In the genomic region with DNA sequence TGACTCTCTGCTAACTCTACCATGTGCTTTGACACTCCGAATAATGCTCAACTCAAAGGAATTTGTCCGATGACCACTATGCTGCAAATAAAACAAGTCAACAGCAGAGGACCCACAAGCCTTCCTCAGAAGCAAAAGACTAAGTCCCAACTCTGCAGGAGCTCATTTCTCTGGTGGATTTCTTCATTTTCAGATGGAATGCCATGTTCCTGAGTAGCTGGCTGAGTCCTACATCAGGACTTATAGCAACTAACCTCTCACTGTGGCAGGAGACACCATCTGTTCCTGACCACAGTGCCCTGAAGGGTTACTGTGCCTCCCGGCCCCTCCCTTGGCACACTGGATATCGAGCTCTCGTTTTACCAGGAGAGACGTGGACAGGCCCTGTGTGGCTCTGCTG, we compare ENCODE assay signal across 1 cellular context.
TF ChIP-seq lines count a peak whose summit lies in the region.

No MANE protein-coding gene starts in this region.

TF ChIP-seq in IMR-90, 13 proteins besides CTCF, POLR2A, EP300 and RAD21 (continued from another document):
- TF ChIP-seq, protein P1, sequence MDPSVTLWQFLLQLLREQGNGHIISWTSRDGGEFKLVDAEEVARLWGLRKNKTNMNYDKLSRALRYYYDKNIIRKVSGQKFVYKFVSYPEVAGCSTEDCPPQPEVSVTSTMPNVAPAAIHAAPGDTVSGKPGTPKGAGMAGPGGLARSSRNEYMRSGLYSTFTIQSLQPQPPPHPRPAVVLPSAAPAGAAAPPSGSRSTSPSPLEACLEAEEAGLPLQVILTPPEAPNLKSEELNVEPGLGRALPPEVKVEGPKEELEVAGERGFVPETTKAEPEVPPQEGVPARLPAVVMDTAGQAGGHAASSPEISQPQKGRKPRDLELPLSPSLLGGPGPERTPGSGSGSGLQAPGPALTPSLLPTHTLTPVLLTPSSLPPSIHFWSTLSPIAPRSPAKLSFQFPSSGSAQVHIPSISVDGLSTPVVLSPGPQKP (IDR thresholded peaks at IDR 0.05; ENCODE audit: borderline replicate concordance, low read depth, low read length) = no peak
- TF ChIP-seq RFX5 (IDR thresholded peaks at IDR 0.05; ENCODE audit: low read depth, low read length) (no peak), RCOR1 (IDR thresholded peaks at IDR 0.05; ENCODE audit: insufficient replicate concordance, low read length) (no peak)
